ENCODE assay signal across 39 cellular contexts in the genomic region with DNA sequence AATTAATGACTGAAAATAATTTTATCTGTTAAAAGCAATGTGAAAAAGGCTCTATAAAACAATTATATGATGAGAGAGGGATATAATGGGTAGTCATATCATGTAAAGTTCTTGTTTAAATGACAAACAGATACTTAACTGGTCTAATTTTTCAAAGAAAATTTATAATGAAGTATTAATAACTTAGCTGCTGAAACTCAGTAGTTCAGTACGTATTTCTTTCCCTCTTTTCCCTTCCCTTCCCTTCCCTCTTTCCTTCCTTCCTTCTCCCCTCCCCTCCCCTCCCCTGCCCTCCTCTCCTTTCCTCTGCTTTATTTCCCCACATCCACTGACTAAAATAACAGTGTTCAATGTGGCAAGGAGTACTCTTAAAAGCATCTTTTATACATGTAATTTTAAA.
"Had no signal": no experiment of that assay in that cellular context is flagged by ENCODE, and none has a peak within 500 bp of the region (broad histone marks: within the 10 kb centered on the region; RNA-seq: fewer than 3 reads in every experiment).

No MANE protein-coding gene starts in this region.

- H3K27ac ChIP-seq: adrenal gland, ascending aorta, body of pancreas, brain microvascular endothelial cell, cardiac muscle cell had no signal

- H3K4me1 Mint-ChIP-seq: activated naive CD4-positive, alpha-beta T cell treated with anti-CD3 and anti-CD28 coated beads, Interleukin-2, amount 10 ng/mL, durations not matched to agents 7 days and 5 days; activated naive CD4-positive, alpha-beta T cell treated with anti-CD3 and anti-CD28 coated beads, Interleukin-2, amount 50 U/mL, for 24 hours; activated naive CD8-positive, alpha-beta T cell treated with anti-CD3 and anti-CD28 coated beads for 36 hours; activated naive CD8-positive, alpha-beta T cell treated with anti-CD3 and anti-CD28 coated beads, Interleukin-2, amount 10 ng/mL, durations not matched to agents 7 days and 5 days; activated naive CD8-positive, alpha-beta T cell treated with anti-CD3 and anti-CD28 coated beads, Interleukin-2, amount 50 U/mL, for 24 hours; activated T-helper 17 cell treated with anti-CD3 and anti-CD28 coated beads, Interleukin-2, amount 50 U/mL, for 72 hours; brain; central memory CD8-positive, alpha-beta T cell had no signal

- H3K4me3 ChIP-seq: adrenal gland, ascending aorta, body of pancreas, cardiac muscle cell had no signal

- H3K36me3 Mint-ChIP-seq: activated naive CD4-positive, alpha-beta T cell treated with anti-CD3 and anti-CD28 coated beads, Interleukin-2, amount 10 ng/mL, durations not matched to agents 7 days and 5 days; activated naive CD4-positive, alpha-beta T cell treated with anti-CD3 and anti-CD28 coated beads, Interleukin-2, amount 50 U/mL, for 24 hours; activated naive CD4-positive, alpha-beta T cell treated with anti-CD3 and anti-CD28 coated beads, Interleukin-2, amount 50 U/mL, for 72 hours; activated naive CD8-positive, alpha-beta T cell; activated naive CD8-positive, alpha-beta T cell treated with anti-CD3 and anti-CD28 coated beads for 36 hours; activated naive CD8-positive, alpha-beta T cell treated with anti-CD3 and anti-CD28 coated beads, Interleukin-2, amount 10 ng/mL, durations not matched to agents 7 days and 5 days; brain had no signal

- H3K27ac Mint-ChIP-seq: activated naive CD4-positive, alpha-beta T cell treated with anti-CD3 and anti-CD28 coated beads for 36 hours; activated naive CD4-positive, alpha-beta T cell treated with anti-CD3 and anti-CD28 coated beads, Interleukin-2, amount 10 ng/mL, durations not matched to agents 7 days and 5 days; activated naive CD4-positive, alpha-beta T cell treated with anti-CD3 and anti-CD28 coated beads, Interleukin-2, amount 50 U/mL, for 24 hours; activated naive CD4-positive, alpha-beta T cell treated with anti-CD3 and anti-CD28 coated beads, Interleukin-2, amount 50 U/mL, for 72 hours; activated naive CD8-positive, alpha-beta T cell; activated naive CD8-positive, alpha-beta T cell treated with anti-CD3 and anti-CD28 coated beads for 36 hours; activated naive CD8-positive, alpha-beta T cell treated with anti-CD3 and anti-CD28 coated beads, Interleukin-2, amount 10 ng/mL, durations not matched to agents 7 days and 5 days; activated naive CD8-positive, alpha-beta T cell treated with anti-CD3 and anti-CD28 coated beads, Interleukin-2, amount 50 U/mL, for 24 hours; activated T-cell treated with anti-CD3 and anti-CD28 coated beads, Interleukin-2, amount 50 U/mL, for 24 hours; activated T-cell treated with anti-CD3 and anti-CD28 coated beads, Interleukin-2, amount 50 U/mL, for 72 hours; activated T-helper 1 cell treated with anti-CD3 and anti-CD28 coated beads, Interleukin-12 subunit alpha, Interleukin-12 subunit beta, Interleukin-2, Interleukin-4 antibody, amounts not matched to agents 30 ng/mL and 10 ng/mL and 1 ng/mL, durations not matched to agents 14 hours and 24 hours and 36 hours; activated T-helper 17 cell treated with anti-CD3 and anti-CD28 coated beads, Interleukin-2, amount 50 U/mL, for 72 hours; activated T-helper 2 cell treated with anti-CD3 and anti-CD28 coated beads, Interferon-gamma antibody, Interleukin-2, Interleukin-4, amounts not matched to agents 10 μg/mL and 5 μg/mL and 100 μg/mL, durations not matched to agents 14 hours and 24 hours and 36 hours; brain had no signal

- H3K9me3 Mint-ChIP-seq: activated naive CD4-positive, alpha-beta T cell treated with anti-CD3 and anti-CD28 coated beads for 36 hours; activated naive CD4-positive, alpha-beta T cell treated with anti-CD3 and anti-CD28 coated beads, Interleukin-2, amount 10 ng/mL, durations not matched to agents 7 days and 5 days; activated naive CD4-positive, alpha-beta T cell treated with anti-CD3 and anti-CD28 coated beads, Interleukin-2, amount 50 U/mL, for 24 hours; activated naive CD4-positive, alpha-beta T cell treated with anti-CD3 and anti-CD28 coated beads, Interleukin-2, amount 50 U/mL, for 72 hours; activated naive CD8-positive, alpha-beta T cell treated with anti-CD3 and anti-CD28 coated beads for 36 hours; activated naive CD8-positive, alpha-beta T cell treated with anti-CD3 and anti-CD28 coated beads, Interleukin-2, amount 10 ng/mL, durations not matched to agents 7 days and 5 days; activated T-cell treated with anti-CD3 and anti-CD28 coated beads, Interleukin-2, amount 50 U/mL, for 24 hours; activated T-cell treated with anti-CD3 and anti-CD28 coated beads, Interleukin-2, amount 50 U/mL, for 4 hours; activated T-cell treated with anti-CD3 and anti-CD28 coated beads, Interleukin-2, amount 50 U/mL, for 72 hours; activated T-helper 1 cell treated with anti-CD3 and anti-CD28 coated beads, Interleukin-12 subunit alpha, Interleukin-12 subunit beta, Interleukin-2, Interleukin-4 antibody, amounts not matched to agents 30 ng/mL and 10 ng/mL and 1 ng/mL, durations not matched to agents 14 hours and 24 hours and 36 hours; activated T-helper 17 cell treated with anti-CD3 and anti-CD28 coated beads, Interleukin-2, amount 50 U/mL, for 72 hours; activated T-helper 2 cell treated with anti-CD3 and anti-CD28 coated beads, Interferon-gamma antibody, Interleukin-2, Interleukin-4, amounts not matched to agents 10 μg/mL and 5 μg/mL and 100 μg/mL, durations not matched to agents 14 hours and 24 hours and 36 hours; brain; central memory CD8-positive, alpha-beta T cell had no signal

- ATAC-seq: activated naive CD4-positive, alpha-beta T cell treated with anti-CD3 and anti-CD28 coated beads, Interleukin-2, amount 50 U/mL, for 72 hours; activated naive CD8-positive, alpha-beta T cell treated with anti-CD3 and anti-CD28 coated beads, Interleukin-2, amount 50 U/mL, for 24 hours; activated T-cell treated with anti-CD3 and anti-CD28 coated beads, Interleukin-2, amount 50 U/mL, for 4 hours; activated T-cell treated with anti-CD3 and anti-CD28 coated beads, Interleukin-2, amount 50 U/mL, for 72 hours; activated T-helper 17 cell treated with anti-CD3 and anti-CD28 coated beads, Interleukin-2, amount 50 U/mL, for 72 hours; body of pancreas had no signal

- H3K27me3 Mint-ChIP-seq: activated naive CD4-positive, alpha-beta T cell treated with anti-CD3 and anti-CD28 coated beads, Interleukin-2, amount 10 ng/mL, durations not matched to agents 7 days and 5 days; activated naive CD8-positive, alpha-beta T cell; activated naive CD8-positive, alpha-beta T cell treated with anti-CD3 and anti-CD28 coated beads, Interleukin-2, amount 50 U/mL, for 24 hours; activated T-cell treated with anti-CD3 and anti-CD28 coated beads, Interleukin-2, amount 50 U/mL, for 24 hours; activated T-helper 17 cell treated with anti-CD3 and anti-CD28 coated beads, Interleukin-2, amount 50 U/mL, for 72 hours; brain; central memory CD8-positive, alpha-beta T cell had no signal

- H3K27me3 ChIP-seq: adrenal gland, ascending aorta, body of pancreas, brain microvascular endothelial cell, cardiac muscle cell had no signal

- FAIRE-seq: astrocyte, bronchial epithelial cell had no signal

- H3K4me1 ChIP-seq: adrenal gland, ascending aorta, body of pancreas had no signal

- H3K36me3 ChIP-seq: adrenal gland, ascending aorta, brain microvascular endothelial cell, cardiac muscle cell had no signal

- H3K9me3 ChIP-seq: adrenal gland, ascending aorta, body of pancreas had no signal

- H3K4me3 Mint-ChIP-seq: activated naive CD4-positive, alpha-beta T cell treated with anti-CD3 and anti-CD28 coated beads for 36 hours; activated naive CD4-positive, alpha-beta T cell treated with anti-CD3 and anti-CD28 coated beads, Interleukin-2, amount 10 ng/mL, durations not matched to agents 7 days and 5 days; activated naive CD4-positive, alpha-beta T cell treated with anti-CD3 and anti-CD28 coated beads, Interleukin-2, amount 50 U/mL, for 24 hours; activated naive CD8-positive, alpha-beta T cell; activated naive CD8-positive, alpha-beta T cell treated with anti-CD3 and anti-CD28 coated beads for 36 hours; activated naive CD8-positive, alpha-beta T cell treated with anti-CD3 and anti-CD28 coated beads, Interleukin-2, amount 10 ng/mL, durations not matched to agents 7 days and 5 days; activated naive CD8-positive, alpha-beta T cell treated with anti-CD3 and anti-CD28 coated beads, Interleukin-2, amount 50 U/mL, for 24 hours; activated T-cell treated with anti-CD3 and anti-CD28 coated beads, Interleukin-2, amount 50 U/mL, for 24 hours; activated T-cell treated with anti-CD3 and anti-CD28 coated beads, Interleukin-2, amount 50 U/mL, for 4 hours; activated T-cell treated with anti-CD3 and anti-CD28 coated beads, Interleukin-2, amount 50 U/mL, for 72 hours; activated T-helper 1 cell treated with anti-CD3 and anti-CD28 coated beads, Interleukin-12 subunit alpha, Interleukin-12 subunit beta, Interleukin-2, Interleukin-4 antibody, amounts not matched to agents 30 ng/mL and 10 ng/mL and 1 ng/mL, durations not matched to agents 14 hours and 24 hours and 36 hours; activated T-helper 17 cell treated with anti-CD3 and anti-CD28 coated beads, Interleukin-2, amount 50 U/mL, for 72 hours; brain; central memory CD8-positive, alpha-beta T cell had no signal

- DNase-seq: activated effector memory CD4-positive, alpha-beta T cell treated with anti-CD3 and anti-CD28 coated beads, Interleukin-2, amount 50 U/mL, for 16 hours; activated effector memory CD4-positive, alpha-beta T cell treated with Interleukin-2 at 50 U/mL for 16 hours; activated gamma-delta T cell; activated gamma-delta T cell treated with Interleukin-2 at 50 U/mL for 16 hours; activated naive CD4-positive, alpha-beta T cell; activated naive CD4-positive, alpha-beta T cell treated with anti-CD3 and anti-CD28 coated beads for 36 hours; activated naive CD4-positive, alpha-beta T cell treated with anti-CD3 and anti-CD28 coated beads, Interleukin-2, amount 10 ng/mL, durations not matched to agents 7 days and 5 days; activated naive CD4-positive, alpha-beta T cell treated with anti-CD3 and anti-CD28 coated beads, Interleukin-2, amount 50 U/mL, for 16 hours; activated naive CD4-positive, alpha-beta T cell treated with Interleukin-2 at 50 U/mL for 16 hours; activated naive CD8-positive, alpha-beta T cell treated with anti-CD3 and anti-CD28 coated beads for 36 hours; activated naive CD8-positive, alpha-beta T cell treated with anti-CD3 and anti-CD28 coated beads, Interleukin-2, amount 10 ng/mL, durations not matched to agents 7 days and 5 days; activated naive CD8-positive, alpha-beta T cell treated with anti-CD3 and anti-CD28 coated beads, Interleukin-2, amount 50 U/mL, for 24 hours; activated T-cell treated with anti-CD3 and anti-CD28 coated beads, Interleukin-2, amount 50 U/mL, for 1 hour; activated T-cell treated with anti-CD3 and anti-CD28 coated beads, Interleukin-2, amount 50 U/mL, for 24 hours; activated T-cell treated with anti-CD3 and anti-CD28 coated beads, Interleukin-2, amount 50 U/mL, for 4 hours; activated T-cell treated with anti-CD3 and anti-CD28 coated beads, Interleukin-2, amount 50 U/mL, for 48 hours; activated T-cell treated with anti-CD3 and anti-CD28 coated beads, Interleukin-2, amount 50 U/mL, for 72 hours; adrenal gland; amniotic stem cell; amygdala; anterior cingulate cortex; aorta; body of pancreas; brain microvascular endothelial cell; caudate nucleus; central memory CD4-positive, alpha-beta T cell; cerebellar nuclear complex had no signal
